In the genomic region with DNA sequence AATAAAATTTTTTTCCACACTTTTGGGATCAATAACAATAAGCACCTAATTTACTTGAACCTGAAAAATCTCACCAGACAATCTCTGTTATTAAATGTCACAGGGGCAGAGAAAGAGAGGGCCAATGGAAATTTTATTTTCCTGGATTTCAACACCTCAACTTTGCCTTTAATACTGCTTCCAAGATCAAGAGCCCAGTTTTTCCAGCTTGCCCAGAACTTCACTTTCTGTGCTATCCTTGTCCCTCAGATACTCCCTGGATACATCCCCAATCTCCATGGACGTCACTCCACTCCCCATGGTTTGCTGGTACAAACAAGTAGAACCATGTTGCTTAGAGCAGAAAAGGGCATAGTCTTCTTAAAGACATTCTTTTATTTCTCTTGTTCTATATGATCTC, we compare ENCODE assay signal across 15 cellular contexts. TPM values are rescaled to one million over a fixed set of nuclear protein-coding genes. Genes with fewer than 3 reads are reported as not detected.
DNase-seq lines count a peak whose midpoint lies in the region; ATAC-seq and TF ChIP-seq lines count a peak whose summit lies in the region.
"Had no signal": no experiment of that assay in that cellular context is flagged by ENCODE, and none has a peak within 500 bp of the region (broad histone marks: within the 10 kb centered on the region; RNA-seq: fewer than 3 reads in every experiment).

No MANE protein-coding gene starts in this region.

- intact Hi-C loops in CD14-positive monocyte (cut with micrococcal nuclease), result loop anchor here in 1 of 2 donors (2.0 kb wide), 1 partner anchor 18 kb away; no protein-coding TSS in a partner anchor
- intact Hi-C loops in sciatic nerve (cut with DNase I), result no loop called here

- no peaks in the 10 kb centered on the region for H3K36me3 ChIP-seq in adipocyte (ENCODE audit: control insufficient read depth, insufficient read depth, low read length, severe bottlenecking)

- peak overlapping the region in 1 of 2 donors; percentile 49 for H3K4me3 Mint-ChIP-seq in CD14-positive monocyte
- no peak overlapping the region for H3K4me3 Mint-ChIP-seq in glutamatergic neuron (ENCODE audit: unreplicated experiment)
- H3K4me3 Mint-ChIP-seq: CD8-positive, alpha-beta T cell; GM23338 had no signal

- H3K9me3 Mint-ChIP-seq in CD14-positive monocyte (peaks cover 0 to 11% (median 5%) of the 10 kb centered on the region in 7 donors), glutamatergic neuron (ENCODE audit: unreplicated experiment) (no peaks in the 10 kb centered on the region)
- H3K9me3 Mint-ChIP-seq: CD8-positive, alpha-beta T cell; GM23338 had no signal

- no peak for TF ChIP-seq CTCF in CD14-positive monocyte (IDR thresholded peaks at IDR 0.05)
- TF ChIP-seq CTCF in glutamatergic neuron (IDR thresholded peaks at IDR 0.05; ENCODE audit: partially characterized antibody, unreplicated experiment), result no peak

- peak overlapping the region; percentile 100 for H3K27ac Mint-ChIP-seq in CD14-positive monocyte
- no peak overlapping the region for H3K27ac Mint-ChIP-seq in glutamatergic neuron (ENCODE audit: unreplicated experiment)
- H3K27ac Mint-ChIP-seq: CD8-positive, alpha-beta T cell; GM23338 had no signal

- ATAC-seq in sciatic nerve (peak; percentile 51), HG03280 (IDR thresholded peaks at IDR 0.05; ENCODE audit: unreplicated experiment) (no peak)
- ATAC-seq: CD8-positive, alpha-beta T cell; GM12878; GM23338; K562 had no signal

- H3K4me1 Mint-ChIP-seq in CD14-positive monocyte, result peaks cover 73% of the 10 kb centered on the region
- no peaks in the 10 kb centered on the region for H3K4me1 Mint-ChIP-seq in glutamatergic neuron (ENCODE audit: low read depth, unreplicated experiment)
- H3K4me1 Mint-ChIP-seq: GM23338 had no signal

- H3K4me3 ChIP-seq in adipocyte (ENCODE audit: low read length), result peak overlapping the region; percentile 41
- H3K4me3 ChIP-seq: GM12878, GM23338, K562 had no signal

- H3K27me3 Mint-ChIP-seq in CD14-positive monocyte (ENCODE audit: low read depth in 3 of 3) (peaks cover 0 to 6% (median 2%) of the 10 kb centered on the region in 3 donors), glutamatergic neuron (ENCODE audit: unreplicated experiment) (no peaks in the 10 kb centered on the region)

- no peak overlapping the region for H3K9ac ChIP-seq in adipocyte (ENCODE audit: low read length)

- H3K27me3 ChIP-seq in adipocyte (replicated peaks; ENCODE audit: control insufficient read depth, insufficient read depth, low read length), result no peaks in the 10 kb centered on the region

- H3K36me3 Mint-ChIP-seq in CD14-positive monocyte (peaks cover 11 to 25% of the 10 kb centered on the region in 2 donors), glutamatergic neuron (ENCODE audit: unreplicated experiment) (no peaks in the 10 kb centered on the region)
- H3K36me3 Mint-ChIP-seq: CD8-positive, alpha-beta T cell had no signal

- DNase-seq in CD14-positive monocyte (ENCODE audit: low spot score) (no peak), adipocyte (ENCODE audit: low read depth) (no peak), sciatic nerve (ENCODE audit: low spot score) (no peak), NCI-H748 treated with DMSO at 0.1 percent for 48 hours (lab: John Stamatoyannopoulos, UW) (no peak), glutamatergic neuron (no peak)
- DNase-seq in NK-92 treated with Interleukin-12 subunit alpha and Interleukin-12 subunit beta, amount 100 ng/mL, for 24 hours (lab: John Stamatoyannopoulos, UW), result no peak
- DNase-seq: Calu3; CD8-positive, alpha-beta T cell; DMS79 treated with DMSO at 0.1 percent for 48 hours; IMR-90 had no signal

- H3K9me3 ChIP-seq in adipocyte (ENCODE audit: control insufficient read depth, low read length), result no peaks in the 10 kb centered on the region

- peaks cover 41% of the 10 kb centered on the region for H3K4me1 ChIP-seq in adipocyte (ENCODE audit: control insufficient read depth, insufficient read depth, low read length)

RNA-seq across cellular contexts. Expression of gene PID1, which starts 29.3 kb away (rescaled TPM):
- polyA plus RNA-seq in CD14-positive monocyte, result 100 to 1,000 TPM in 1 of 2 donors, 10 to 100 TPM in 1; 61.8 to 117 TPM
- total RNA-seq in sciatic nerve (24.3 TPM), glutamatergic neuron (ENCODE audit: unreplicated experiment) (5.3 TPM)
- total RNA-seq: CD8-positive, alpha-beta T cell; G401; GM12878; K562 had no signal
- polyA plus RNA-seq: GM12878, K562 had no signal
